ENCODE assay signal across 24 cellular contexts in the genomic region with DNA sequence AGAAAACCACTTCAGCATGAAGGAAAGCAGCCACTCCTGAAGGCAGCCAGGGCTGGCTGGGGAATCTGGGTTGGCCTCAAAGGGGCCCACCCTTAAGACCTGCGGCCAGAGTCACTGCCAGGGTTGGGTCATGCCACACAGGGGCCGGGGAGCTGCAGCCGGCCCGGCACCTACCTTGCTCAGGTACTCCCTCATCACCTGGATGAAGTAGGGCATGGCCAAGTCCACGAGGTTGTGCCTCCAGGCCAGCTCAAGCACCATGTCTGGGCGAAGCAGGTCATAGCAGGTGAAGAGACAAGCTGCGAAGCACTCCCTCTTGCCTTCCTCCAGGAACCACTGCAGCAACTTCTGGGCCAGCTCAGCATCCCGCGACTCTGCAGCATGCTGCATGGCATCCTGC. TPM values are rescaled to one million over a fixed set of nuclear protein-coding genes. Genes with fewer than 3 reads are reported as not detected.
"Had no signal": no experiment of that assay in that cellular context is flagged by ENCODE, and none has a peak within 500 bp of the region (broad histone marks: within the 10 kb centered on the region; RNA-seq: fewer than 3 reads in every experiment).

No MANE protein-coding gene starts in this region.

- H2AFZ ChIP-seq: PC-9 had no signal

- ATAC-seq: HepG2, SK-N-SH treated with all-trans-retinoic acid at 6 μM for 48 hours had no signal

- H3K9ac ChIP-seq: KMS-11 had no signal

- H3K27ac ChIP-seq: KMS-11, PC-9, Peyer's patch, SJCRH30 had no signal

- H3K4me3 ChIP-seq: PC-9, Peyer's patch, SJCRH30 had no signal

- H3K4me2 ChIP-seq: KMS-11, PC-9 had no signal

- FAIRE-seq: HepG2 had no signal

- H3K9me3 ChIP-seq: Peyer's patch, SJCRH30 had no signal

- H3K27me3 ChIP-seq: Peyer's patch, SJCRH30 had no signal

- H3K36me3 ChIP-seq: Peyer's patch, SJCRH30 had no signal

- DNase-seq: IMR-90; Kasumi-1; NCI-H1092 treated with DMSO at 0.1 percent for 48 hours; NCI-H1436 treated with DMSO at 0.1 percent for 48 hours; NCI-H1694; NCI-H187 treated with DMSO at 0.1 percent for 48 hours; NCI-H2029 treated with DMSO at 0.1 percent for 48 hours; NCI-H345; NCI-H446 treated with DMSO at 0.1 percent for 48 hours; NCI-H510A treated with DMSO at 0.1 percent for 48 hours; NCI-H526; NCI-H82; NK-92 treated with Interleukin-12 subunit alpha and Interleukin-12 subunit beta, amount 100 ng/mL, for 24 hours; OCI-M1; PC-9; Peyer's patch; RPMI8226; SHP77 treated with DMSO at 0.1 percent for 48 hours; SJCRH30 had no signal

RNA-seq across cellular contexts. Expression of a gene that starts 33.1 kb away (rescaled TPM):
- total RNA-seq: HepG2, HT1080, IMR-90, M059J, PC-9, Peyer's patch, SJCRH30 had no signal
- polyA plus RNA-seq: HepG2, IMR-90 had no signal

RNA-seq across cellular contexts. Expression of a gene that starts 52.1 kb away (rescaled TPM):
- total RNA-seq: HepG2, HT1080, IMR-90, M059J, PC-9, SJCRH30 had no signal
- polyA plus RNA-seq: HepG2, IMR-90 had no signal
